ENCODE assay signal across 8 cellular contexts in genomic region chr12:6866163-6866919, GRCh38. TPM values are rescaled to one million over a fixed set of nuclear protein-coding genes. Genes with fewer than 3 reads are reported as not detected.
DNase-seq lines count a peak whose midpoint lies in the region; ATAC-seq and TF ChIP-seq lines count a peak whose summit lies in the region.

No MANE protein-coding gene starts in this region.

- H3K9me2 ChIP-seq in Karpas-422 (replicated peaks; ENCODE audit: insufficient read depth, low read length), result no peaks in the 10 kb centered on the region

- H3K4me3 ChIP-seq in BE2C (ENCODE audit: low read depth, low read length), result peak overlapping the region; percentile 99
- H3K4me3 ChIP-seq in Karpas-422 (ENCODE audit: low read length), result peak overlapping the region; percentile 90; the same call in 1 of the 2 replicates
- H3K4me3 ChIP-seq in dorsolateral prefrontal cortex, result peak overlapping the region in 58 of 59 donors; percentile 53 to 100 (median 97)

- H3K9me3 ChIP-seq in BE2C (no peaks in the 10 kb centered on the region), Karpas-422 (ENCODE audit: low read length) (no peaks in the 10 kb centered on the region)

- H3K36me3 Mint-ChIP-seq in nephron progenitor cell (ENCODE audit: low read depth), result peaks cover 65% of the 10 kb centered on the region

- H2AFZ ChIP-seq in Karpas-422 (ENCODE audit: low read length), result no peak overlapping the region

- H3K27me3 Mint-ChIP-seq in nephron progenitor cell (ENCODE audit: low read depth, poor library complexity), result peaks cover 4% of the 10 kb centered on the region

- H3K4me1 Mint-ChIP-seq in nephron progenitor cell, result peaks cover 46% of the 10 kb centered on the region

- H3K4me1 ChIP-seq in BE2C (peaks cover 14% of the 10 kb centered on the region), Karpas-422 (ENCODE audit: low read length) (peaks cover 40% of the 10 kb centered on the region)

- no peak for TF ChIP-seq CTCF in BE2C (IDR thresholded peaks at IDR 0.05; ENCODE audit: low read depth, low read length)
- no peak for TF ChIP-seq CTCF in dorsolateral prefrontal cortex (IDR thresholded peaks at IDR 0.05 in 54 of 56, conservative IDR thresholded peaks at IDR 0.05 in 2 of 56; ENCODE audit: low read depth in 1 of 56, partially characterized antibody in 56 of 56)
- TF ChIP-seq CTCF in nephron progenitor cell (IDR thresholded peaks at IDR 0.05), result no peak

- H3K79me2 ChIP-seq in Karpas-422 (ENCODE audit: low read length), result peaks cover 22% of the 10 kb centered on the region

- DNase-seq in BE2C, result no peak
- no peak for DNase-seq in Karpas-422
- no peak for DNase-seq in dorsolateral prefrontal cortex
- DNase-seq in nephron progenitor cell, result peak; percentile 43
- DNase-seq in epidermal melanocyte (ENCODE audit: insufficient read length, low spot score), result no peak
- DNase-seq in SIG-M5 (lab: John Stamatoyannopoulos, UW), result no peak

- peak overlapping the region; percentile 100 for H3K9ac ChIP-seq in Karpas-422 (ENCODE audit: low read length)

- H4K20me1 ChIP-seq in Karpas-422 (ENCODE audit: insufficient read depth, low read depth, low read length), result peaks cover 27% of the 10 kb centered on the region

- no peaks in the 10 kb centered on the region for H3K9me3 Mint-ChIP-seq in nephron progenitor cell

- peak overlapping the region; percentile 100 for H3K4me2 ChIP-seq in Karpas-422 (ENCODE audit: low read depth, low read length, poor library complexity, severe bottlenecking)

- H3K27me3 ChIP-seq in BE2C (no peaks in the 10 kb centered on the region), Karpas-422 (ENCODE audit: low read length) (no peaks in the 10 kb centered on the region), dorsolateral prefrontal cortex (no peaks in the 10 kb centered on the region)

- H3K27ac ChIP-seq in Karpas-422 (ENCODE audit: low read length) (peak overlapping the region; percentile 98), dorsolateral prefrontal cortex (peak overlapping the region in 56 of 59 donors; percentile 69 to 100 (median 98))

- intact Hi-C loops in dorsolateral prefrontal cortex (cut with DNase I), result loop anchor here (2.0 to 5.0 kb wide), 2 partner anchors 14 to 41 kb away; partner anchors contain the start of gene USP5 (in 2 of the 2)

- H3K36me3 ChIP-seq in BE2C (peaks cover 64% of the 10 kb centered on the region), Karpas-422 (ENCODE audit: insufficient read depth, low read length) (peaks cover 50% of the 10 kb centered on the region)

- ATAC-seq in GM18861 (IDR thresholded peaks at IDR 0.05; ENCODE audit: unreplicated experiment), result no peak
- no peak for ATAC-seq in HG03139 (IDR thresholded peaks at IDR 0.05; ENCODE audit: unreplicated experiment)

- peak overlapping the region; percentile 88 for H3K4me3 Mint-ChIP-seq in nephron progenitor cell

- no peak overlapping the region for H3K27ac Mint-ChIP-seq in nephron progenitor cell

RNA-seq across cellular contexts. Expression of gene TPI1, which starts 1.0 kb away (rescaled TPM):
- 1,568 TPM for polyA plus RNA-seq in BE2C (2012; ENCODE audit: insufficient read depth, insufficient read length, low read depth)
- total RNA-seq in Karpas-422 (2014; rRNA removed; shearing (Covaris generic); ENCODE audit: low replicate concordance), result 1,584 and 1,673 TPM in 2 replicates
- 100 to 1,000 TPM; 261 to 851 (median 575) TPM for total RNA-seq in dorsolateral prefrontal cortex

RNA-seq across cellular contexts. Expression of gene SPSB2, which starts 6.8 kb away (rescaled TPM):
- polyA plus RNA-seq in BE2C (2012; ENCODE audit: insufficient read depth, insufficient read length, low read depth), result 12.1 TPM
- total RNA-seq in Karpas-422 (2014; rRNA removed; shearing (Covaris generic); ENCODE audit: low replicate concordance), result 5.9 and 7.4 TPM in 2 replicates
- 10 to 100 TPM in 3 of 120 experiments, 1 to 10 TPM in 117; 1.8 to 12.4 (median 5.6) TPM for total RNA-seq in dorsolateral prefrontal cortex

RNA-seq across cellular contexts. Expression of gene USP5, which starts 14.4 kb away (rescaled TPM):
- 84.6 TPM for polyA plus RNA-seq in BE2C (2012; ENCODE audit: insufficient read depth, insufficient read length, low read depth)
- total RNA-seq in Karpas-422 (2014; rRNA removed; shearing (Covaris generic); ENCODE audit: low replicate concordance), result 36.9 and 66.6 TPM in 2 replicates
- total RNA-seq in dorsolateral prefrontal cortex, result 100 to 1,000 TPM in 113 of 120 experiments, 10 to 100 TPM in 7; 77.3 to 191 (median 146) TPM

RNA-seq across cellular contexts. Expression of gene CDCA3, which starts 15.3 kb away (rescaled TPM):
- 11.9 TPM for polyA plus RNA-seq in BE2C (2012; ENCODE audit: insufficient read depth, insufficient read length, low read depth)
- 47.6 and 70.0 TPM in 2 replicates for total RNA-seq in Karpas-422 (2014; rRNA removed; shearing (Covaris generic); ENCODE audit: low replicate concordance)
- total RNA-seq in dorsolateral prefrontal cortex, result 1 to 10 TPM in 109 of 120 experiments, under 1 TPM in 11; 0.58 to 4.1 (median 1.9) TPM

RNA-seq across cellular contexts. Expression of gene GNB3, which starts 25.6 kb away (rescaled TPM):
- 88.5 TPM for polyA plus RNA-seq in BE2C (2012; ENCODE audit: insufficient read depth, insufficient read length, low read depth)
- 14.9 and 27.0 TPM in 2 replicates for total RNA-seq in Karpas-422 (2014; rRNA removed; shearing (Covaris generic); ENCODE audit: low replicate concordance)
- total RNA-seq in dorsolateral prefrontal cortex, result 10 to 100 TPM in 110 of 120 experiments, 1 to 10 TPM in 10; 6.0 to 46.0 (median 17.9) TPM
